In the genomic region with DNA sequence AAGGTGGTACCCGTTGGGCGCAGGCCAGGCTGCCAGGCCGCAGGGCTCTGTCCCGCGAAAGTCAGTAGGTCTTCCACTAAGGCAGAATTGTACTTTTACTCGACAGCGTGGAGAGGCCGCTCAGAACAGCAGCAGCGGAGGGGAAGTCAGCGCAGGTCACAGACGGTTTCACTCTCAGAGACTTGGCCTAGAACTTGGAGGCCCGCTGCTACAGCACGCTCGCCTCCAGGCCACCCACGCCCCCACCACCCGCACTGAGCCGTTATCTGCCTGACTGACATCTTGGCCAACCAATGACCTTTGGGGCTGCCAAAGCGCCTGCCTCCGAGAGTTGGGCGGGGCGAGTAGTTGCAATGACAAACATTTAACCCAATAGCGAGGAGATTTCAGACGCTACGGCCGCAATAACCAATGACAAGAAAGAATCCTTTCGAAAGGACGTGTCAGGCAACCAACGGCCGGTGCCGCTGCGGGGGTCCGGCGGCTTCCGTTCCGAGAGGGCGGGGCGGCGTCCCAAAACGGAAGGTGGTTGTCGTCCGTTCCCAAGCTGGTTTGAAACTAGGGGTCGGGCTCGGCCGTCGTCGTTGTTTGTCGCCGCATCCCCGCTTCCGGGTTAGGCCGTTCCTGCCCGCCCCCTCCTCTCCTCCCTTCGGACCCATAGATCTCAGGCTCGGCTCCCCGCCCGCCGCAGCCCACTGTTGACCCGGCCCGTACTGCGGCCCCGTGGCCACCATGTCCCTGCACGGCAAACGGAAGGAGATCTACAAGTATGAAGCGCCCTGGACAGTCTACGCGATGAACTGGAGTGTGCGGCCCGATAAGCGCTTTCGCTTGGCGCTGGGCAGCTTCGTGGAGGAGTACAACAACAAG, we compare ENCODE assay signal across 1 cellular context.
A peak's percentile ranks its signal among the peaks of the same experiment; 100 is the strongest.
TF ChIP-seq lines count a peak whose summit lies in the region.

Gene DCAF7 (plus strand): TSS at position 532 of the 870 bp plus-strand sequence. CDS start 201 bp downstream, at position 733.

TF ChIP-seq in K562, 482 proteins besides CTCF, POLR2A, EP300 and RAD21 (continued from another document):
- TF ChIP-seq, protein P1, sequence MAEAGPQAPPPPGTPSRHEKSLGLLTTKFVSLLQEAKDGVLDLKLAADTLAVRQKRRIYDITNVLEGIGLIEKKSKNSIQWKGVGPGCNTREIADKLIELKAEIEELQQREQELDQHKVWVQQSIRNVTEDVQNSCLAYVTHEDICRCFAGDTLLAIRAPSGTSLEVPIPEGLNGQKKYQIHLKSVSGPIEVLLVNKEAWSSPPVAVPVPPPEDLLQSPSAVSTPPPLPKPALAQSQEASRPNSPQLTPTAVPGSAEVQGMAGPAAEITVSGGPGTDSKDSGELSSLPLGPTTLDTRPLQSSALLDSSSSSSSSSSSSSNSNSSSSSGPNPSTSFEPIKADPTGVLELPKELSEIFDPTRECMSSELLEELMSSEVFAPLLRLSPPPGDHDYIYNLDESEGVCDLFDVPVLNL (CRISPR knock-in tag; IDR thresholded peaks at IDR 0.05; ENCODE audit: low read depth) = no peak
- no peak for TF ChIP-seq CBX5 (IDR thresholded peaks at IDR 0.05; ENCODE audit: borderline replicate concordance, low read depth)
- TF ChIP-seq ASH1L (IDR thresholded peaks at IDR 0.05; ENCODE audit: borderline replicate concordance, low read depth, partially characterized antibody) = peak; percentile 98
- no peak for TF ChIP-seq SRSF9 (IDR thresholded peaks at IDR 0.05; ENCODE audit: borderline replicate concordance, low read depth, low read length)
- TF ChIP-seq KDM2B (CRISPR knock-in tag; IDR thresholded peaks at IDR 0.05) = no peak
- TF ChIP-seq, protein P2, sequence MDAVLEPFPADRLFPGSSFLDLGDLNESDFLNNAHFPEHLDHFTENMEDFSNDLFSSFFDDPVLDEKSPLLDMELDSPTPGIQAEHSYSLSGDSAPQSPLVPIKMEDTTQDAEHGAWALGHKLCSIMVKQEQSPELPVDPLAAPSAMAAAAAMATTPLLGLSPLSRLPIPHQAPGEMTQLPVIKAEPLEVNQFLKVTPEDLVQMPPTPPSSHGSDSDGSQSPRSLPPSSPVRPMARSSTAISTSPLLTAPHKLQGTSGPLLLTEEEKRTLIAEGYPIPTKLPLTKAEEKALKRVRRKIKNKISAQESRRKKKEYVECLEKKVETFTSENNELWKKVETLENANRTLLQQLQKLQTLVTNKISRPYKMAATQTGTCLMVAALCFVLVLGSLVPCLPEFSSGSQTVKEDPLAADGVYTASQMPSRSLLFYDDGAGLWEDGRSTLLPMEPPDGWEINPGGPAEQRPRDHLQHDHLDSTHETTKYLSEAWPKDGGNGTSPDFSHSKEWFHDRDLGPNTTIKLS (IDR thresholded peaks at IDR 0.05; ENCODE audit: borderline replicate concordance, low read depth) = no peak
- TF ChIP-seq TOE1 (IDR thresholded peaks at IDR 0.05; ENCODE audit: borderline replicate concordance) = peak; percentile 47; the same call in 1 of the 2 replicates
- no peak for TF ChIP-seq TOE1 (CRISPR knock-in tag; IDR thresholded peaks at IDR 0.05; ENCODE audit: borderline replicate concordance, low read depth)
- no peak for TF ChIP-seq SAFB2 (IDR thresholded peaks at IDR 0.05; ENCODE audit: borderline replicate concordance, low read depth, low read length, severe bottlenecking)
- TF ChIP-seq DNMT1 (IDR thresholded peaks at IDR 0.05) = no peak
- TF ChIP-seq SMARCB1 (IDR thresholded peaks at IDR 0.05; ENCODE audit: insufficient read length, low read depth) = no peak
- TF ChIP-seq EGR1 (conservative IDR thresholded peaks at IDR 0.05) = peak; percentile 100
- no peak for TF ChIP-seq DLX4 (CRISPR knock-in tag; IDR thresholded peaks at IDR 0.05)
- TF ChIP-seq SNIP1 (IDR thresholded peaks at IDR 0.05; ENCODE audit: low read depth) = no peak
- peak; percentile 9 for TF ChIP-seq ZKSCAN1 (IDR thresholded peaks at IDR 0.05; ENCODE audit: low read depth, low read length)
- TF ChIP-seq NR2C2 (CRISPR knock-in tag; IDR thresholded peaks at IDR 0.05) = no peak
- peak; percentile 72; the same call in 1 of the 2 replicates for TF ChIP-seq NR2C2 (tag; IDR thresholded peaks at IDR 0.05)
- no peak for TF ChIP-seq FOSL1 (tag; conservative IDR thresholded peaks at IDR 0.05)
